In genomic region chr20:47118201-47118600, GRCh38 we compare ENCODE assay signal across 17 cellular contexts.
DNase-seq lines count a peak whose midpoint lies in the region; ATAC-seq, FAIRE-seq and TF ChIP-seq lines count a peak whose summit lies in the region.
"Had no signal": no experiment of that assay in that cellular context is flagged by ENCODE, and none has a peak within 500 bp of the region (broad histone marks: within the 10 kb centered on the region; RNA-seq: fewer than 3 reads in every experiment).

No MANE protein-coding gene starts in this region.

- H3K4me3 ChIP-seq in gastroesophageal sphincter: no peak overlapping the region
- H3K4me3 ChIP-seq in psoas muscle: no peak overlapping the region
- no peak overlapping the region for H3K4me3 ChIP-seq in vagina
- no peak overlapping the region for H3K4me3 ChIP-seq in small intestine (ENCODE audit: low read depth in 1 of 2, low read length in 2 of 2)
- H3K4me3 ChIP-seq: BLaER1 treated with 17β-estradiol and CSF1 and Interleukin-3, amounts not matched to agents 10 nM and 100 nM had no signal

- no peak for DNase-seq in psoas muscle
- DNase-seq in vagina (ENCODE audit: extremely low spot score in 2 of 2): no peak
- no peak for DNase-seq in KG1 (lab: John Stamatoyannopoulos, UW)
- DNase-seq in NCI-H2196 treated with DMSO at 0.1 percent for 48 hours (lab: John Stamatoyannopoulos, UW; ENCODE audit: unreplicated experiment): no peak
- no peak for DNase-seq in small intestine
- DNase-seq: activated CD4-positive, alpha-beta T cell treated with anti-CD3 and anti-CD28 coated beads, Interleukin-2, amount 10 ng/mL, durations not matched to agents 24 days and 14 days; activated naive CD8-positive, alpha-beta T cell treated with anti-CD3 and anti-CD28 coated beads, Interleukin-2, amount 10 ng/mL, durations not matched to agents 7 days and 5 days; cerebellar nuclear complex; DMS79; NCI-H1092 treated with DMSO at 0.1 percent for 48 hours; NCI-H2171; stimulated activated CD4-positive, alpha-beta T cell treated with anti-CD3 and anti-CD28 coated beads, Interleukin-2, amount 100 ng/mL, for 48 hours; stimulated activated CD8-positive, alpha-beta memory T cell treated with anti-CD3 and anti-CD28 coated beads, Interleukin-4, amount 100 ng/mL, for 48 hours had no signal

- intact Hi-C loops in psoas muscle (cut with DNase I) (no loop called here), vagina (cut with DNase I) (no loop called here)

- no peak for TF ChIP-seq CTCF in VCaP (conservative IDR thresholded peaks at IDR 0.05)
- TF ChIP-seq CTCF in gastroesophageal sphincter (IDR thresholded peaks at IDR 0.05): no peak
- TF ChIP-seq CTCF in psoas muscle (IDR thresholded peaks at IDR 0.05): no peak
- no peak for TF ChIP-seq CTCF in vagina (IDR thresholded peaks at IDR 0.05)

- no peaks in the 10 kb centered on the region for H3K36me3 ChIP-seq in gastroesophageal sphincter
- no peaks in the 10 kb centered on the region for H3K36me3 ChIP-seq in psoas muscle (ENCODE audit: insufficient read depth in 1 of 2, low read depth in 1 of 2)
- H3K36me3 ChIP-seq in vagina: no peaks in the 10 kb centered on the region
- H3K36me3 ChIP-seq in small intestine (ENCODE audit: control insufficient read depth in 2 of 2, insufficient read depth in 2 of 2, low read length in 2 of 2): no peaks in the 10 kb centered on the region
- H3K36me3 ChIP-seq: BLaER1 treated with 17β-estradiol and CSF1 and Interleukin-3, amounts not matched to agents 10 nM and 100 nM had no signal

- no peak for FAIRE-seq in small intestine (lab: Jason Lieb, UNC)
- FAIRE-seq: endothelial cell of umbilical vein had no signal

- no peak for TF ChIP-seq EP300 in gastroesophageal sphincter (IDR thresholded peaks at IDR 0.05)

- H3K4me1 ChIP-seq in gastroesophageal sphincter: peaks cover 0 to 18% (median 15%) of the 10 kb centered on the region in 3 donors
- H3K4me1 ChIP-seq in psoas muscle: no peaks in the 10 kb centered on the region
- H3K4me1 ChIP-seq in vagina: no peaks in the 10 kb centered on the region
- H3K4me1 ChIP-seq in small intestine (ENCODE audit: control insufficient read depth in 2 of 2, insufficient read depth in 1 of 2, low read depth in 1 of 2, low read length in 1 of 2): no peaks in the 10 kb centered on the region

- no peaks in the 10 kb centered on the region for H3K9me3 ChIP-seq in gastroesophageal sphincter
- H3K9me3 ChIP-seq in psoas muscle: no peaks in the 10 kb centered on the region
- no peaks in the 10 kb centered on the region for H3K9me3 ChIP-seq in vagina
- H3K9me3 ChIP-seq in small intestine (ENCODE audit: control insufficient read depth, low read depth): no peaks in the 10 kb centered on the region
- H3K9me3 ChIP-seq: BLaER1 treated with 17β-estradiol and CSF1 and Interleukin-3, amounts not matched to agents 10 nM and 100 nM had no signal

- TF ChIP-seq POLR2A in gastroesophageal sphincter (IDR thresholded peaks at IDR 0.05): no peak
- no peak for TF ChIP-seq POLR2A in vagina (IDR thresholded peaks at IDR 0.05)

- ATAC-seq in gastroesophageal sphincter: no peak
- ATAC-seq in psoas muscle: no peak

- WGBS in gastroesophageal sphincter (ENCODE audit: low coverage in 1 of 2), 2 donors: 0 to 32% methylated on average over 1 to 4 of the region's 4 CpGs
- WGBS in psoas muscle, 3 donors: 15 to 25% (median 20%) methylated on average over 4 of the region's 4 CpGs
- 39 to 48% (median 43%) methylated on average over 4 of the region's 4 CpGs for WGBS in small intestine, 3 donors

- H3K27me3 ChIP-seq in gastroesophageal sphincter (no peaks in the 10 kb centered on the region), psoas muscle (ENCODE audit: insufficient read depth in 3 of 3, low read length in 2 of 3) (no peaks in the 10 kb centered on the region), vagina (no peaks in the 10 kb centered on the region), small intestine (ENCODE audit: control insufficient read depth in 2 of 2, insufficient read depth in 2 of 2, low read length in 2 of 2) (peaks cover 0 to 2% of the 10 kb centered on the region in 2 donors)
- H3K27me3 ChIP-seq: BLaER1 treated with 17β-estradiol and CSF1 and Interleukin-3, amounts not matched to agents 10 nM and 100 nM had no signal

- H3K27ac ChIP-seq in VCaP (peak overlapping the region; percentile 98), gastroesophageal sphincter (peak overlapping the region; percentile 19 to 67 (median 57)), psoas muscle (peak overlapping the region; percentile 28), vagina (peak overlapping the region; percentile 47), small intestine (ENCODE audit: low read depth in 1 of 2, low read length in 1 of 2) (no peak overlapping the region)

Comparison
In these comparisons a context has a peak if more than half of its experiments do, and no peak if none do; other contexts are left out.
1. H3K27ac ChIP-seq: peak in VCaP (single experiment), gastroesophageal sphincter (4 of 4), psoas muscle (single experiment) and vagina (single experiment); none in small intestine (0 of 2).